Comparison of ENCODE assay signal across 22 cellular contexts in genomic region chr10:64170791-64171190, GRCh38.
"Had no signal": no experiment of that assay in that cellular context is flagged by ENCODE, and none has a peak within 500 bp of the region (broad histone marks: within the 10 kb centered on the region; RNA-seq: fewer than 3 reads in every experiment).

No MANE protein-coding gene starts in this region.

- ATAC-seq: left colon; left lung; naive thymus-derived CD8-positive, alpha-beta T cell; stimulated activated memory B cell treated with anti-CD40 and anti-IgM and Interleukin-4, amounts not matched to agents 10 μg/mL and 1 μg/mL and 100 μg/mL, for 72 hours; stimulated activated naive CD8-positive, alpha-beta T cell treated with anti-CD3 and anti-CD28 coated beads, Interleukin-15, amount 100 ng/mL, for 72 hours had no signal

- H3K9ac ChIP-seq: parathyroid adenoma had no signal

- FAIRE-seq: keratinocyte, small intestine had no signal

- DNase-seq: head of caudate nucleus; hippocampal formation; left colon; naive thymus-derived CD8-positive, alpha-beta T cell; nucleus accumbens; sigmoid colon; small intestine; stimulated activated CD4-positive, alpha-beta T cell treated with anti-CD3 and anti-CD28 coated beads, Interleukin-1b, Interleukin-23, amount 100 ng/mL, for 48 hours; stimulated activated CD4-positive, alpha-beta T cell treated with anti-CD3 and anti-CD28 coated beads, Interleukin-2, amount 100 ng/mL, for 48 hours; stimulated activated CD4-positive, alpha-beta T cell treated with anti-CD3 and anti-CD28 coated beads, Interleukin-4, amount 100 ng/mL, for 4 hours; stimulated activated CD8-positive, alpha-beta memory T cell treated with anti-CD3 and anti-CD28 coated beads, Interleukin-4, amount 100 ng/mL, for 48 hours; stimulated activated naive CD4-positive, alpha-beta T cell treated with Interleukin-2 at 50 U/mL for 16 hours; stimulated activated naive CD8-positive, alpha-beta T cell treated with anti-CD3 and anti-CD28 coated beads, Interleukin-15, amount 100 ng/mL, for 72 hours; substantia nigra; thyroid gland; uterus had no signal

- H3K27me3 ChIP-seq: left lung, right atrium auricular region, sigmoid colon, thyroid gland, uterus had no signal

- H3K4me3 ChIP-seq: left lung, lung, right atrium auricular region, sigmoid colon, thyroid gland, uterus had no signal

- H3K9me3 ChIP-seq: thyroid gland had no signal

- H2AFZ ChIP-seq: parathyroid adenoma had no signal

- H3K27ac ChIP-seq: left lung, parathyroid adenoma, right atrium auricular region, sigmoid colon, thyroid gland, uterus had no signal

- H3K4me1 ChIP-seq: left lung, parathyroid adenoma, right atrium auricular region, sigmoid colon, thyroid gland, uterus had no signal

- H3K79me2 ChIP-seq: parathyroid adenoma had no signal

- H3K36me3 ChIP-seq: left lung, right atrium auricular region, sigmoid colon, thyroid gland, uterus had no signal
